ENCODE assay signal across 1 cellular context in the genomic region with DNA sequence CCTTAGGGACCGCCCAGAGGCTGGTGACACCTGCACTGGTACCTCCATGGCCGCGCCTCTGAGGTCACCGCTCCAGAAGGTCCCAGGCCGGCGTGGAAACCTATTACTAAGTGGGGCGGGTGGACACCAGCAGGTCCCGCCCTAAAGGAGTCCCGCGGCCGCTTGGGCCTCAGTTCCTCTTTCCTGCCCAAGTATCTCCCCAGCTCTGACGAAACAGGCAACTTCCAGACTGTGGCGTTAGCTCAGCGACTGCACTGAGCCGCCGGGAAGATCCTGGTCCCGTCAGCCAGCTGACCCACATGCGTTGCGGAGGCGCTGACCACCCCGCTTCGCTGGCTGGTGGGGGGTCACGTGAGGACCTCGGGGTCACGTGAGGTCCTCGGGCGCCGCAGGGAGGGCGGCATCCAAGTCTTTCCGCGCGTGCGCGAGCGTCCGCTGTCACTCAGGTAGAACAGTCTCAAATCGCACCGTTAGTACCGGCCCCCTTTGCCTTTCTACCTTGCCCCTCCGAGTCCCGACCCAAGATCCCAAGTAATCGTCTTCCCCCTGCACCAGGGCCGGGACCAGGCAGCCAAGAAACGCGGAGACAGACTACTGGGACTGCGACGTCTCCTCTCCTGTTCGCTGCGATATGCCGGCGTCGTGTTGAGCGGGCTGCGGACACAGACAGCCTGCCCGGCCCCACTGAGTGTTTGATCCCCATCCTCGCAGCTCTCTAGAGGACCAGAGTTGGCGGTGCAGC.
TF ChIP-seq lines count a peak whose summit lies in the region.

No MANE protein-coding gene starts in this region.

TF ChIP-seq in HepG2, 621 proteins besides CTCF, POLR2A, EP300 and RAD21 (continued from another document and continues in another):
- TF ChIP-seq, protein P1, sequence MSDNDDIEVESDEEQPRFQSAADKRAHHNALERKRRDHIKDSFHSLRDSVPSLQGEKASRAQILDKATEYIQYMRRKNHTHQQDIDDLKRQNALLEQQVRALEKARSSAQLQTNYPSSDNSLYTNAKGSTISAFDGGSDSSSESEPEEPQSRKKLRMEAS (IDR thresholded peaks at IDR 0.05): peak; percentile 93
- TF ChIP-seq NFKB2 (CRISPR knock-in tag; IDR thresholded peaks at IDR 0.05; ENCODE audit: borderline replicate concordance): no peak; the same call in 1 of the 2 replicates
- TF ChIP-seq RNF2 (conservative IDR thresholded peaks at IDR 0.05; ENCODE audit: low read depth): peak; percentile 76
- no peak for TF ChIP-seq NFIB (CRISPR knock-in tag; IDR thresholded peaks at IDR 0.05; ENCODE audit: borderline replicate concordance)
- no peak for TF ChIP-seq NONO (IDR thresholded peaks at IDR 0.05)
- TF ChIP-seq NONO (CRISPR knock-in tag; conservative IDR thresholded peaks at IDR 0.05): peak; percentile 47; the same call in 1 of the 2 replicates
- no peak for TF ChIP-seq BRD4 (CRISPR knock-in tag; IDR thresholded peaks at IDR 0.05)
- TF ChIP-seq, protein P2, sequence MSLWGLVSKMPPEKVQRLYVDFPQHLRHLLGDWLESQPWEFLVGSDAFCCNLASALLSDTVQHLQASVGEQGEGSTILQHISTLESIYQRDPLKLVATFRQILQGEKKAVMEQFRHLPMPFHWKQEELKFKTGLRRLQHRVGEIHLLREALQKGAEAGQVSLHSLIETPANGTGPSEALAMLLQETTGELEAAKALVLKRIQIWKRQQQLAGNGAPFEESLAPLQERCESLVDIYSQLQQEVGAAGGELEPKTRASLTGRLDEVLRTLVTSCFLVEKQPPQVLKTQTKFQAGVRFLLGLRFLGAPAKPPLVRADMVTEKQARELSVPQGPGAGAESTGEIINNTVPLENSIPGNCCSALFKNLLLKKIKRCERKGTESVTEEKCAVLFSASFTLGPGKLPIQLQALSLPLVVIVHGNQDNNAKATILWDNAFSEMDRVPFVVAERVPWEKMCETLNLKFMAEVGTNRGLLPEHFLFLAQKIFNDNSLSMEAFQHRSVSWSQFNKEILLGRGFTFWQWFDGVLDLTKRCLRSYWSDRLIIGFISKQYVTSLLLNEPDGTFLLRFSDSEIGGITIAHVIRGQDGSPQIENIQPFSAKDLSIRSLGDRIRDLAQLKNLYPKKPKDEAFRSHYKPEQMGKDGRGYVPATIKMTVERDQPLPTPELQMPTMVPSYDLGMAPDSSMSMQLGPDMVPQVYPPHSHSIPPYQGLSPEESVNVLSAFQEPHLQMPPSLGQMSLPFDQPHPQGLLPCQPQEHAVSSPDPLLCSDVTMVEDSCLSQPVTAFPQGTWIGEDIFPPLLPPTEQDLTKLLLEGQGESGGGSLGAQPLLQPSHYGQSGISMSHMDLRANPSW (CRISPR knock-in tag; IDR thresholded peaks at IDR 0.05; ENCODE audit: borderline replicate concordance): no peak
- no peak for TF ChIP-seq ZNF556 (CRISPR knock-in tag; IDR thresholded peaks at IDR 0.05; ENCODE audit: borderline replicate concordance)
- no peak for TF ChIP-seq ZNF264 (CRISPR knock-in tag; IDR thresholded peaks at IDR 0.05)
- TF ChIP-seq, protein P3, sequence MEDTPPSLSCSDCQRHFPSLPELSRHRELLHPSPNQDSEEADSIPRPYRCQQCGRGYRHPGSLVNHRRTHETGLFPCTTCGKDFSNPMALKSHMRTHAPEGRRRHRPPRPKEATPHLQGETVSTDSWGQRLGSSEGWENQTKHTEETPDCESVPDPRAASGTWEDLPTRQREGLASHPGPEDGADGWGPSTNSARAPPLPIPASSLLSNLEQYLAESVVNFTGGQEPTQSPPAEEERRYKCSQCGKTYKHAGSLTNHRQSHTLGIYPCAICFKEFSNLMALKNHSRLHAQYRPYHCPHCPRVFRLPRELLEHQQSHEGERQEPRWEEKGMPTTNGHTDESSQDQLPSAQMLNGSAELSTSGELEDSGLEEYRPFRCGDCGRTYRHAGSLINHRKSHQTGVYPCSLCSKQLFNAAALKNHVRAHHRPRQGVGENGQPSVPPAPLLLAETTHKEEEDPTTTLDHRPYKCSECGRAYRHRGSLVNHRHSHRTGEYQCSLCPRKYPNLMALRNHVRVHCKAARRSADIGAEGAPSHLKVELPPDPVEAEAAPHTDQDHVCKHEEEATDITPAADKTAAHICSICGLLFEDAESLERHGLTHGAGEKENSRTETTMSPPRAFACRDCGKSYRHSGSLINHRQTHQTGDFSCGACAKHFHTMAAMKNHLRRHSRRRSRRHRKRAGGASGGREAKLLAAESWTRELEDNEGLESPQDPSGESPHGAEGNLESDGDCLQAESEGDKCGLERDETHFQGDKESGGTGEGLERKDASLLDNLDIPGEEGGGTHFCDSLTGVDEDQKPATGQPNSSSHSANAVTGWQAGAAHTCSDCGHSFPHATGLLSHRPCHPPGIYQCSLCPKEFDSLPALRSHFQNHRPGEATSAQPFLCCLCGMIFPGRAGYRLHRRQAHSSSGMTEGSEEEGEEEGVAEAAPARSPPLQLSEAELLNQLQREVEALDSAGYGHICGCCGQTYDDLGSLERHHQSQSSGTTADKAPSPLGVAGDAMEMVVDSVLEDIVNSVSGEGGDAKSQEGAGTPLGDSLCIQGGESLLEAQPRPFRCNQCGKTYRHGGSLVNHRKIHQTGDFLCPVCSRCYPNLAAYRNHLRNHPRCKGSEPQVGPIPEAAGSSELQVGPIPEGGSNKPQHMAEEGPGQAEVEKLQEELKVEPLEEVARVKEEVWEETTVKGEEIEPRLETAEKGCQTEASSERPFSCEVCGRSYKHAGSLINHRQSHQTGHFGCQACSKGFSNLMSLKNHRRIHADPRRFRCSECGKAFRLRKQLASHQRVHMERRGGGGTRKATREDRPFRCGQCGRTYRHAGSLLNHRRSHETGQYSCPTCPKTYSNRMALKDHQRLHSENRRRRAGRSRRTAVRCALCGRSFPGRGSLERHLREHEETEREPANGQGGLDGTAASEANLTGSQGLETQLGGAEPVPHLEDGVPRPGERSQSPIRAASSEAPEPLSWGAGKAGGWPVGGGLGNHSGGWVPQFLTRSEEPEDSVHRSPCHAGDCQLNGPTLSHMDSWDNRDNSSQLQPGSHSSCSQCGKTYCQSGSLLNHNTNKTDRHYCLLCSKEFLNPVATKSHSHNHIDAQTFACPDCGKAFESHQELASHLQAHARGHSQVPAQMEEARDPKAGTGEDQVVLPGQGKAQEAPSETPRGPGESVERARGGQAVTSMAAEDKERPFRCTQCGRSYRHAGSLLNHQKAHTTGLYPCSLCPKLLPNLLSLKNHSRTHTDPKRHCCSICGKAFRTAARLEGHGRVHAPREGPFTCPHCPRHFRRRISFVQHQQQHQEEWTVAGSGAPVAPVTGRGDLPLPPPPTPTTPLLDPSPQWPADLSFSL (CRISPR knock-in tag; IDR thresholded peaks at IDR 0.05): no peak
- no peak for TF ChIP-seq MTF1 (CRISPR knock-in tag; IDR thresholded peaks at IDR 0.05)
- TF ChIP-seq MBD4 (IDR thresholded peaks at IDR 0.05; ENCODE audit: borderline replicate concordance, low read length): no peak
- no peak for TF ChIP-seq MAFK (conservative IDR thresholded peaks at IDR 0.05 in 1 of 2, IDR thresholded peaks at IDR 0.05 in 1 of 2; ENCODE audit: low read length in 2 of 2)
- TF ChIP-seq REL (CRISPR knock-in tag; conservative IDR thresholded peaks at IDR 0.05): no peak
- peak; percentile 37 for TF ChIP-seq AGO2 (optimal IDR thresholded peaks at IDR 0.05; ENCODE audit: low read depth, low read length)
- TF ChIP-seq YEATS4 (CRISPR knock-in tag; IDR thresholded peaks at IDR 0.05; ENCODE audit: borderline replicate concordance): 0 out of 2 replicates have a peak, but pooled peaks have one; percentile 28
- no peak for TF ChIP-seq ZNF768 (CRISPR knock-in tag; IDR thresholded peaks at IDR 0.05)
- TF ChIP-seq, protein P4, sequence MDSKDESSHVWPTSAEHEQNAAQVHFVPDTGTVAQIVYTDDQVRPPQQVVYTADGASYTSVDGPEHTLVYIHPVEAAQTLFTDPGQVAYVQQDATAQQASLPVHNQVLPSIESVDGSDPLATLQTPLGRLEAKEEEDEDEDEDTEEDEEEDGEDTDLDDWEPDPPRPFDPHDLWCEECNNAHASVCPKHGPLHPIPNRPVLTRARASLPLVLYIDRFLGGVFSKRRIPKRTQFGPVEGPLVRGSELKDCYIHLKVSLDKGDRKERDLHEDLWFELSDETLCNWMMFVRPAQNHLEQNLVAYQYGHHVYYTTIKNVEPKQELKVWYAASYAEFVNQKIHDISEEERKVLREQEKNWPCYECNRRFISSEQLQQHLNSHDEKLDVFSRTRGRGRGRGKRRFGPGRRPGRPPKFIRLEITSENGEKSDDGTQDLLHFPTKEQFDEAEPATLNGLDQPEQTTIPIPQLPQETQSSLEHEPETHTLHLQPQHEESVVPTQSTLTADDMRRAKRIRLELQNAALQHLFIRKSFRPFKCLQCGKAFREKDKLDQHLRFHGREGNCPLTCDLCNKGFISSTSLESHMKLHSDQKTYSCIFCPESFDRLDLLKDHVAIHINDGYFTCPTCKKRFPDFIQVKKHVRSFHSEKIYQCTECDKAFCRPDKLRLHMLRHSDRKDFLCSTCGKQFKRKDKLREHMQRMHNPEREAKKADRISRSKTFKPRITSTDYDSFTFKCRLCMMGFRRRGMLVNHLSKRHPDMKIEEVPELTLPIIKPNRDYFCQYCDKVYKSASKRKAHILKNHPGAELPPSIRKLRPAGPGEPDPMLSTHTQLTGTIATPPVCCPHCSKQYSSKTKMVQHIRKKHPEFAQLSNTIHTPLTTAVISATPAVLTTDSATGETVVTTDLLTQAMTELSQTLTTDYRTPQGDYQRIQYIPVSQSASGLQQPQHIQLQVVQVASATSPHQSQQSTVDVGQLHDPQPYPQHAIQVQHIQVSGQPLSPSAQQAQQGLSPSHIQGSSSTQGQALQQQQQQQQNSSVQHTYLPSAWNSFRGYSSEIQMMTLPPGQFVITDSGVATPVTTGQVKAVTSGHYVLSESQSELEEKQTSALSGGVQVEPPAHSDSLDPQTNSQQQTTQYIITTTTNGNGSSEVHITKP (CRISPR knock-in tag; IDR thresholded peaks at IDR 0.05; ENCODE audit: low read depth): no peak
- TF ChIP-seq TCF12 (IDR thresholded peaks at IDR 0.05): no peak
- no peak for TF ChIP-seq TCF12 (CRISPR knock-in tag; IDR thresholded peaks at IDR 0.05)
- TF ChIP-seq SOX5 (CRISPR knock-in tag; IDR thresholded peaks at IDR 0.05; ENCODE audit: borderline replicate concordance): no peak
- no peak for TF ChIP-seq GZF1 (CRISPR knock-in tag; IDR thresholded peaks at IDR 0.05)
- TF ChIP-seq ZNF432 (CRISPR knock-in tag; IDR thresholded peaks at IDR 0.05; ENCODE audit: borderline replicate concordance): no peak
- peak; percentile 34; the same call in 1 of the 2 replicates for TF ChIP-seq ZNF563 (CRISPR knock-in tag; IDR thresholded peaks at IDR 0.05)
- no peak for TF ChIP-seq FOXA1 (IDR thresholded peaks at IDR 0.05)
- no peak for TF ChIP-seq FOXA1 (CRISPR knock-in tag; IDR thresholded peaks at IDR 0.05)
- TF ChIP-seq MBNL3 (CRISPR knock-in tag; conservative IDR thresholded peaks at IDR 0.05): no peak
- no peak for TF ChIP-seq ZNF7 (CRISPR knock-in tag; IDR thresholded peaks at IDR 0.05)
- TF ChIP-seq ZNF678 (CRISPR knock-in tag; IDR thresholded peaks at IDR 0.05): no peak
- TF ChIP-seq MZF1 (CRISPR knock-in tag; IDR thresholded peaks at IDR 0.05; ENCODE audit: borderline replicate concordance): no peak
- TF ChIP-seq, protein P5, sequence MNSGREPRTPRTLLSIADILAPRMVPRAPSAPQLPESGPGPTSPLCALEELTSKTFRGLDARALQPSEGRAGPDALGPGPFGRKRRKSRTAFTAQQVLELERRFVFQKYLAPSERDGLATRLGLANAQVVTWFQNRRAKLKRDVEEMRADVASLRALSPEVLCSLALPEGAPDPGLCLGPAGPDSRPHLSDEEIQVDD (CRISPR knock-in tag; IDR thresholded peaks at IDR 0.05; ENCODE audit: borderline replicate concordance): no peak; the same call in 1 of the 2 replicates
- TF ChIP-seq, protein P6, sequence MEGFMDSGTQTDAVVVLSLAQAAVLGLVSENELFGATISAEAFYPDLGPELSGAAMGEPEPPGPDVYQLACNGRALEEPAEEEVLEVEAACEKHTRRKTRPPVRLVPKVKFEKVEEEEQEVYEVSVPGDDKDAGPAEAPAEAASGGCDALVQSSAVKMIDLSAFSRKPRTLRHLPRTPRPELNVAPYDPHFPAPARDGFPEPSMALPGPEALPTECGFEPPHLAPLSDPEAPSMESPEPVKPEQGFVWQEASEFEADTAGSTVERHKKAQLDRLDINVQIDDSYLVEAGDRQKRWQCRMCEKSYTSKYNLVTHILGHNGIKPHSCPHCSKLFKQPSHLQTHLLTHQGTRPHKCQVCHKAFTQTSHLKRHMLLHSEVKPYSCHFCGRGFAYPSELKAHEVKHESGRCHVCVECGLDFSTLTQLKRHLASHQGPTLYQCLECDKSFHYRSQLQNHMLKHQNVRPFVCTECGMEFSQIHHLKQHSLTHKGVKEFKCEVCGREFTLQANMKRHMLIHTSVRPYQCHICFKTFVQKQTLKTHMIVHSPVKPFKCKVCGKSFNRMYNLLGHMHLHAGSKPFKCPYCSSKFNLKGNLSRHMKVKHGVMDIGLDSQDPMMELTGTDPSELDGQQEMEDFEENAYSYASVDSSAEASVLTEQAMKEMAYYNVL (CRISPR knock-in tag; IDR thresholded peaks at IDR 0.05; ENCODE audit: borderline replicate concordance): 0 out of 2 replicates have a peak, but pooled peaks have one; percentile 18
- TF ChIP-seq, protein P7, sequence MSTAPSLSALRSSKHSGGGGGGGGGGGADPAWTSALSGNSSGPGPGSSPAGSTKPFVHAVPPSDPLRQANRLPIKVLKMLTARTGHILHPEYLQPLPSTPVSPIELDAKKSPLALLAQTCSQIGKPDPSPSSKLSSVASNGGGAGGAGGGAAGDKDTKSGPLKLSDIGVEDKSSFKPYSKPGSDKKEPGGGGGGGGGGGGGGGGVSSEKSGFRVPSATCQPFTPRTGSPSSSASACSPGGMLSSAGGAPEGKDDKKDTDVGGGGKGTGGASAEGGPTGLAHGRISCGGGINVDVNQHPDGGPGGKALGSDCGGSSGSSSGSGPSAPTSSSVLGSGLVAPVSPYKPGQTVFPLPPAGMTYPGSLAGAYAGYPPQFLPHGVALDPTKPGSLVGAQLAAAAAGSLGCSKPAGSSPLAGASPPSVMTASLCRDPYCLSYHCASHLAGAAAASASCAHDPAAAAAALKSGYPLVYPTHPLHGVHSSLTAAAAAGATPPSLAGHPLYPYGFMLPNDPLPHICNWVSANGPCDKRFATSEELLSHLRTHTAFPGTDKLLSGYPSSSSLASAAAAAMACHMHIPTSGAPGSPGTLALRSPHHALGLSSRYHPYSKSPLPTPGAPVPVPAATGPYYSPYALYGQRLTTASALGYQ (CRISPR knock-in tag; IDR thresholded peaks at IDR 0.05): 0 out of 2 replicates have a peak, but pooled peaks have one; percentile 33
- no peak for TF ChIP-seq ZNF30 (CRISPR knock-in tag; IDR thresholded peaks at IDR 0.05)
- no peak for TF ChIP-seq NPAS2 (CRISPR knock-in tag; IDR thresholded peaks at IDR 0.05; ENCODE audit: borderline replicate concordance)
- TF ChIP-seq, protein P8, sequence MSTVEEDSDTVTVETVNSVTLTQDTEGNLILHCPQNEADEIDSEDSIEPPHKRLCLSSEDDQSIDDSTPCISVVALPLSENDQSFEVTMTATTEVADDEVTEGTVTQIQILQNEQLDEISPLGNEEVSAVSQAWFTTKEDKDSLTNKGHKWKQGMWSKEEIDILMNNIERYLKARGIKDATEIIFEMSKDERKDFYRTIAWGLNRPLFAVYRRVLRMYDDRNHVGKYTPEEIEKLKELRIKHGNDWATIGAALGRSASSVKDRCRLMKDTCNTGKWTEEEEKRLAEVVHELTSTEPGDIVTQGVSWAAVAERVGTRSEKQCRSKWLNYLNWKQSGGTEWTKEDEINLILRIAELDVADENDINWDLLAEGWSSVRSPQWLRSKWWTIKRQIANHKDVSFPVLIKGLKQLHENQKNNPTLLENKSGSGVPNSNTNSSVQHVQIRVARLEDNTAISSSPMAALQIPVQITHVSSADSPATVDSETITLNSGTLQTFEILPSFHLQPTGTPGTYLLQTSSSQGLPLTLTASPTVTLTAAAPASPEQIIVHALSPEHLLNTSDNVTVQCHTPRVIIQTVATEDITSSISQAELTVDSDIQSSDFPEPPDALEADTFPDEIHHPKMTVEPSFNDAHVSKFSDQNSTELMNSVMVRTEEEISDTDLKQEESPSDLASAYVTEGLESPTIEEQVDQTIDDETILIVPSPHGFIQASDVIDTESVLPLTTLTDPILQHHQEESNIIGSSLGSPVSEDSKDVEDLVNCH (CRISPR knock-in tag; IDR thresholded peaks at IDR 0.05): no peak
- peak; percentile 58; the same call in 1 of the 2 replicates for TF ChIP-seq HDAC1 (CRISPR knock-in tag; IDR thresholded peaks at IDR 0.05)
- no peak for TF ChIP-seq ZNF567 (CRISPR knock-in tag; IDR thresholded peaks at IDR 0.05; ENCODE audit: borderline replicate concordance)
